ENCODE assay signal across 1 cellular context in genomic region chr17:72501404-72502110, GRCh38.
TF ChIP-seq lines count a peak whose summit lies in the region.

No MANE protein-coding gene starts in this region.

TF ChIP-seq in HepG2, 621 proteins besides CTCF, POLR2A, EP300 and RAD21 (continued from another document and continues in another):
- TF ChIP-seq IRF1 (CRISPR knock-in tag; IDR thresholded peaks at IDR 0.05; ENCODE audit: low read depth) (no peak; the same call in 1 of the 2 replicates), ZNF75D (CRISPR knock-in tag; IDR thresholded peaks at IDR 0.05; ENCODE audit: borderline replicate concordance) (no peak), DMAP1 (CRISPR knock-in tag; IDR thresholded peaks at IDR 0.05) (peak; percentile 65), ZBTB39 (CRISPR knock-in tag; IDR thresholded peaks at IDR 0.05) (no peak), JUNB (CRISPR knock-in tag; IDR thresholded peaks at IDR 0.05; ENCODE audit: borderline replicate concordance) (no peak), ZNF782 (CRISPR knock-in tag; IDR thresholded peaks at IDR 0.05; ENCODE audit: borderline replicate concordance) (no peak), ZBTB2 (CRISPR knock-in tag; IDR thresholded peaks at IDR 0.05; ENCODE audit: low read depth) (no peak), ZC3H4 (CRISPR knock-in tag; IDR thresholded peaks at IDR 0.05; ENCODE audit: borderline replicate concordance) (no peak; the same call in 1 of the 2 replicates), SNAPC2 (CRISPR knock-in tag; IDR thresholded peaks at IDR 0.05) (no peak), DNMT1 (CRISPR knock-in tag; IDR thresholded peaks at IDR 0.05) (no peak), SMC3 (IDR thresholded peaks at IDR 0.05; ENCODE audit: low read length) (no peak), ZFY (CRISPR knock-in tag; IDR thresholded peaks at IDR 0.05) (peak; percentile 88), KIAA2018 (CRISPR knock-in tag; IDR thresholded peaks at IDR 0.05; ENCODE audit: borderline replicate concordance) (no peak), ZZZ3 (CRISPR knock-in tag; IDR thresholded peaks at IDR 0.05; ENCODE audit: borderline replicate concordance) (no peak), ZNF569 (CRISPR knock-in tag; IDR thresholded peaks at IDR 0.05; ENCODE audit: borderline replicate concordance) (no peak), YEATS4 (CRISPR knock-in tag; IDR thresholded peaks at IDR 0.05; ENCODE audit: borderline replicate concordance) (peak; percentile 69), ELF4 (CRISPR knock-in tag; IDR thresholded peaks at IDR 0.05; ENCODE audit: borderline replicate concordance) (no peak), CBX2 (IDR thresholded peaks at IDR 0.05; ENCODE audit: low read depth, low read length) (no peak), CBX2 (CRISPR knock-in tag; IDR thresholded peaks at IDR 0.05; ENCODE audit: low read depth) (no peak), RBAK (CRISPR knock-in tag; IDR thresholded peaks at IDR 0.05) (0 out of 2 replicates have a peak, but pooled peaks have one; percentile 57), CHD4 (IDR thresholded peaks at IDR 0.05; ENCODE audit: borderline replicate concordance, low read length) (no peak), ZNF800 (CRISPR knock-in tag; IDR thresholded peaks at IDR 0.05) (no peak; the same call in 1 of the 2 replicates), ARID2 (CRISPR knock-in tag; IDR thresholded peaks at IDR 0.05; ENCODE audit: borderline replicate concordance) (no peak), SMAD3 (CRISPR knock-in tag; IDR thresholded peaks at IDR 0.05) (peak; percentile 82), ZNF10 (CRISPR knock-in tag; IDR thresholded peaks at IDR 0.05; ENCODE audit: borderline replicate concordance, low read depth) (no peak), MTA1 (CRISPR knock-in tag; IDR thresholded peaks at IDR 0.05; ENCODE audit: borderline replicate concordance) (peak; percentile 78; the same call in 1 of the 2 replicates), NCOA2 (CRISPR knock-in tag; IDR thresholded peaks at IDR 0.05) (peak; percentile 55; the same call in 1 of the 2 replicates), SRSF4 (IDR thresholded peaks at IDR 0.05; ENCODE audit: low read depth, low read length, poor library complexity, severe bottlenecking) (no peak), ZNF367 (CRISPR knock-in tag; IDR thresholded peaks at IDR 0.05; ENCODE audit: borderline replicate concordance) (no peak), MYC (CRISPR knock-in tag; IDR thresholded peaks at IDR 0.05; ENCODE audit: borderline replicate concordance) (peak; percentile 76), PHB2 (IDR thresholded peaks at IDR 0.05; ENCODE audit: partially characterized antibody) (no peak), WIZ (CRISPR knock-in tag; IDR thresholded peaks at IDR 0.05) (no peak), TEAD2 (CRISPR knock-in tag; IDR thresholded peaks at IDR 0.05) (0 out of 2 replicates have a peak, but pooled peaks have one; percentile 5), ZNF101 (CRISPR knock-in tag; IDR thresholded peaks at IDR 0.05; ENCODE audit: borderline replicate concordance, low read depth) (no peak), ZNF12 (CRISPR knock-in tag; IDR thresholded peaks at IDR 0.05) (no peak), PHF5A (CRISPR knock-in tag; IDR thresholded peaks at IDR 0.05; ENCODE audit: low read depth, unreplicated experiment) (peak; percentile 32), E2F5 (CRISPR knock-in tag; conservative IDR thresholded peaks at IDR 0.05) (no peak), RELA (CRISPR knock-in tag; IDR thresholded peaks at IDR 0.05) (peak; percentile 39; the same call in 1 of the 2 replicates), SNAPC5 (CRISPR knock-in tag; IDR thresholded peaks at IDR 0.05; ENCODE audit: borderline replicate concordance) (no peak), ZNF510 (CRISPR knock-in tag; IDR thresholded peaks at IDR 0.05; ENCODE audit: low read depth) (no peak), MTA3 (CRISPR knock-in tag; IDR thresholded peaks at IDR 0.05) (no peak), ZNF691 (CRISPR knock-in tag; IDR thresholded peaks at IDR 0.05; ENCODE audit: borderline replicate concordance, low read depth) (no peak), SATB2 (CRISPR knock-in tag; IDR thresholded peaks at IDR 0.05) (no peak), ETS1 (CRISPR knock-in tag; IDR thresholded peaks at IDR 0.05) (no peak), NAIF1 (CRISPR knock-in tag; IDR thresholded peaks at IDR 0.05; ENCODE audit: borderline replicate concordance) (0 out of 2 replicates have a peak, but pooled peaks have one; percentile 75), ZNF3 (CRISPR knock-in tag; IDR thresholded peaks at IDR 0.05) (no peak), ZNF256 (CRISPR knock-in tag; conservative IDR thresholded peaks at IDR 0.05) (no peak), NONO (IDR thresholded peaks at IDR 0.05) (no peak), NONO (CRISPR knock-in tag; conservative IDR thresholded peaks at IDR 0.05) (peak; percentile 65; the same call in 1 of the 2 replicates), ZNF557 (CRISPR knock-in tag; IDR thresholded peaks at IDR 0.05) (no peak), NR3C1 (CRISPR knock-in tag; IDR thresholded peaks at IDR 0.05) (no peak), JUN (CRISPR knock-in tag; IDR thresholded peaks at IDR 0.05) (no peak), ZNF777 (CRISPR knock-in tag; IDR thresholded peaks at IDR 0.05) (no peak; the same call in 1 of the 2 replicates), ZNF547 (CRISPR knock-in tag; IDR thresholded peaks at IDR 0.05) (no peak), RORA (CRISPR knock-in tag; IDR thresholded peaks at IDR 0.05) (no peak)
